35 cellular contexts compared by ENCODE assay signal in genomic region chr14:97315790-97316189, GRCh38.
"Had no signal": no experiment of that assay in that cellular context is flagged by ENCODE, and none has a peak within 500 bp of the region (broad histone marks: within the 10 kb centered on the region; RNA-seq: fewer than 3 reads in every experiment).

No MANE protein-coding gene starts in this region.

- H3K4me3 Mint-ChIP-seq: activated B cell treated with CpG ODN at 0.5 μM for 24 hours; activated CD4-positive, alpha-beta T cell treated with anti-CD3 and anti-CD28 coated beads, Interleukin-2, amount 10 ng/mL, durations not matched to agents 24 days and 14 days; activated naive CD4-positive, alpha-beta T cell treated with anti-CD3 and anti-CD28 coated beads for 36 hours; activated T-cell treated with anti-CD3 and anti-CD28 coated beads, Interleukin-2, amount 50 U/mL, for 4 hours; activated T-helper 1 cell treated with anti-CD3 and anti-CD28 coated beads, Interleukin-12 subunit alpha, Interleukin-12 subunit beta, Interleukin-2, Interleukin-4 antibody, amounts not matched to agents 30 ng/mL and 10 ng/mL and 1 ng/mL, durations not matched to agents 14 hours and 24 hours and 36 hours had no signal

- H3K9me3 ChIP-seq: adrenal gland, body of pancreas had no signal

- H3K27me3 ChIP-seq: adrenal gland, body of pancreas had no signal

- H3K27ac Mint-ChIP-seq: activated B cell treated with CpG ODN at 0.5 μM for 24 hours; activated CD4-positive, alpha-beta T cell treated with anti-CD3 and anti-CD28 coated beads, Interleukin-2, amount 10 ng/mL, durations not matched to agents 24 days and 14 days; activated naive CD4-positive, alpha-beta T cell treated with anti-CD3 and anti-CD28 coated beads for 36 hours; activated T-helper 1 cell treated with anti-CD3 and anti-CD28 coated beads, Interleukin-12 subunit alpha, Interleukin-12 subunit beta, Interleukin-2, Interleukin-4 antibody, amounts not matched to agents 30 ng/mL and 10 ng/mL and 1 ng/mL, durations not matched to agents 14 hours and 24 hours and 36 hours had no signal

- H3K27ac ChIP-seq: adrenal gland, body of pancreas, PC-9, RWPE1, VCaP had no signal

- DNase-seq: activated B cell treated with CpG ODN at 0.5 μM for 24 hours; activated CD4-positive, alpha-beta T cell treated with anti-CD3 and anti-CD28 coated beads, Interleukin-2, amount 10 ng/mL, durations not matched to agents 24 days and 14 days; activated CD4-positive, alpha-beta T cell treated with anti-CD3 and anti-CD28 coated beads, Interleukin-2, amount 50 U/mL, for 4 hours; activated CD4-positive, CD25-positive, alpha-beta regulatory T cell treated with anti-CD3 and anti-CD28 coated beads, Interleukin-2, amount 50 U/mL, for 72 hours; activated CD8-positive, alpha-beta memory T cell treated with anti-CD3 and anti-CD28 coated beads, Interleukin-2, amount 50 U/mL, for 4 hours; activated gamma-delta T cell treated with Interleukin-2 at 50 U/mL for 16 hours; activated naive CD4-positive, alpha-beta T cell treated with anti-CD3 and anti-CD28 coated beads for 36 hours; activated T-cell treated with anti-CD3 and anti-CD28 coated beads for 4 hours; activated T-cell treated with anti-CD3 and anti-CD28 coated beads, Interleukin-2, amount 50 U/mL, for 4 hours; adrenal gland; body of pancreas; central memory CD4-positive, alpha-beta T cell; NCI-H1092; NCI-H1436 treated with DMSO at 0.1 percent for 48 hours; NCI-H1694 treated with DMSO at 0.1 percent for 48 hours; NCI-H2029 treated with DMSO at 0.1 percent for 48 hours; NCI-H2107; NCI-H2171; NCI-H510A; NCI-H526; NCI-H748 treated with DMSO at 0.1 percent for 48 hours; NK-92 treated with Interleukin-12 subunit alpha and Interleukin-12 subunit beta, amount 100 ng/mL, for 24 hours; PC-9; Right ventricle myocardium superior; SW 1271; T-helper 1 cell; T-helper 2 cell; T-helper 9 cell had no signal

- H3K4me1 ChIP-seq: adrenal gland, body of pancreas had no signal

- H2AFZ ChIP-seq: PC-9 had no signal

- H3K4me2 ChIP-seq: PC-9 had no signal

- H3K4me3 ChIP-seq: adrenal gland, body of pancreas, K562, PC-9 had no signal

- H3K36me3 ChIP-seq: adrenal gland had no signal

- FAIRE-seq: astrocyte, K562, RCC 7860 had no signal

- H3K27me3 Mint-ChIP-seq: activated B cell treated with CpG ODN at 0.5 μM for 24 hours; activated CD4-positive, alpha-beta T cell treated with anti-CD3 and anti-CD28 coated beads, Interleukin-2, amount 10 ng/mL, durations not matched to agents 24 days and 14 days had no signal

- H3K4me1 Mint-ChIP-seq: activated B cell treated with CpG ODN at 0.5 μM for 24 hours had no signal

- ATAC-seq: activated naive CD4-positive, alpha-beta T cell treated with anti-CD3 and anti-CD28 coated beads, Interleukin-2, amount 50 U/mL, for 72 hours; activated T-cell treated with anti-CD3 and anti-CD28 coated beads, Interleukin-2, amount 50 U/mL, for 4 hours; body of pancreas; K562 had no signal
